Comparison of ENCODE assay signal across 23 cellular contexts in the genomic region with DNA sequence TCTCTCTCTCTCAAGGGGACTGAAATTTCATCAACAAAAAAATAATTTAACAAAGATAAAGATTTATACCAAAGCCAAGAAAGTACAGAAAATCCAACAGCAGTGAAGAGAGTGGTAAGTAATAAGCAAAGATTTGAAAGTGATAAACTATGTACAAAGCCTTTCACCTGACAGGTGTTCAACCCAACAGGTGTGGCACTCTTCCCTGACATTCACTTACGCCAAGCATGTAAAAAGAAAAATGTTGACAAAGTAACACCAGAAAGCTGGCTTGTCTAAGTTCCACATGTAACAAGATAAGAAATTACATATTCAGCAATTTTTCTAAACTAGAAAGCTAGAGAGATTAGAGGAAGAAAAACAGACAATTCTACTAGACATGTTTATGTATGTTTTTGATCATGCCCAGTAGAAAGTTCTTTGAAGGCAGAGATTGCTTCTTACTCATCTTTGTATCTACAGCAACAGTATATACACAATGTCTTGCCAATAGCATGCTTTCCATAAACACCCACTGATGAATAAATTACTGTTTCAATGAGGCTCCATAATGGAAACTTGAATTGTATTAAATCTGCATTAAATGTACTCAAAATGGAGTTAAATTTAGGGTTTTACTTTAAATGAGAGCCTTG.
A peak's percentile ranks its signal among the peaks of the same experiment; 100 is the strongest.
DNase-seq lines count a peak whose midpoint lies in the region; ATAC-seq, FAIRE-seq and TF ChIP-seq lines count a peak whose summit lies in the region.
"Had no signal": no experiment of that assay in that cellular context is flagged by ENCODE, and none has a peak within 500 bp of the region (broad histone marks: within the 10 kb centered on the region; RNA-seq: fewer than 3 reads in every experiment).

No MANE protein-coding gene starts in this region.

- H3F3A ChIP-seq in smooth muscle cell (ENCODE audit: low read depth): peaks cover 14% of the 10 kb centered on the region

- no peak overlapping the region for H2AFZ ChIP-seq in smooth muscle cell (ENCODE audit: low read depth)
- H2AFZ ChIP-seq: neural progenitor cell had no signal

- H3K4me1 ChIP-seq in smooth muscle cell (ENCODE audit: low read depth): peaks cover 7% of the 10 kb centered on the region
- H3K4me1 ChIP-seq: thyroid gland had no signal

- no peaks in the 10 kb centered on the region for H3K27me3 ChIP-seq in bronchial epithelial cell (ENCODE audit: control insufficient read depth, insufficient read depth, low read length)
- no peaks in the 10 kb centered on the region for H3K27me3 ChIP-seq in smooth muscle cell (ENCODE audit: low read depth)
- H3K27me3 ChIP-seq: neural progenitor cell, thyroid gland had no signal

- no peaks in the 10 kb centered on the region for H3K79me2 ChIP-seq in smooth muscle cell (ENCODE audit: low read depth)

- H3K27ac ChIP-seq in smooth muscle cell (ENCODE audit: low read depth): peak overlapping the region; percentile 74
- H3K27ac ChIP-seq: KMS-11, neural progenitor cell, thyroid gland had no signal

- H3K36me3 Mint-ChIP-seq in activated naive CD8-positive, alpha-beta T cell treated with anti-CD3 and anti-CD28 coated beads, Interleukin-2, amount 50 U/mL, for 24 hours (ENCODE audit: low read depth): no peaks in the 10 kb centered on the region
- H3K36me3 Mint-ChIP-seq: activated naive CD8-positive, alpha-beta T cell treated with anti-CD3 and anti-CD28 coated beads for 36 hours; CD4-positive, CD25-positive, alpha-beta regulatory T cell had no signal

- H3K4me3 ChIP-seq in LNCaP clone FGC (ENCODE audit: low read depth, low read length) (no peak overlapping the region), bronchial epithelial cell (ENCODE audit: low read depth, low read length) (no peak overlapping the region), smooth muscle cell (no peak overlapping the region)
- H3K4me3 ChIP-seq: neural progenitor cell, thyroid gland had no signal

- no peak overlapping the region for H3K9ac ChIP-seq in smooth muscle cell (ENCODE audit: low read depth)
- H3K9ac ChIP-seq: KMS-11, neural progenitor cell had no signal

- no peaks in the 10 kb centered on the region for H3K9me3 ChIP-seq in smooth muscle cell (replicated peaks; ENCODE audit: low read depth)
- H3K9me3 ChIP-seq: thyroid gland had no signal

- TF ChIP-seq CTCF in LNCaP clone FGC (IDR thresholded peaks at IDR 0.05; ENCODE audit: control insufficient read depth, extremely low read depth, insufficient read depth): no peak
- TF ChIP-seq CTCF in bronchial epithelial cell (IDR thresholded peaks at IDR 0.05; ENCODE audit: insufficient read depth, low read length, severe bottlenecking): no peak
- TF ChIP-seq CTCF in smooth muscle cell (IDR thresholded peaks at IDR 0.05; ENCODE audit: borderline replicate concordance, insufficient read depth, poor library complexity, severe bottlenecking): no peak

- no peaks in the 10 kb centered on the region for H3K9me3 Mint-ChIP-seq in activated naive CD8-positive, alpha-beta T cell treated with anti-CD3 and anti-CD28 coated beads, Interleukin-2, amount 50 U/mL, for 24 hours
- H3K9me3 Mint-ChIP-seq: activated naive CD8-positive, alpha-beta T cell treated with anti-CD3 and anti-CD28 coated beads for 36 hours; stimulated activated naive CD8-positive, alpha-beta T cell treated with anti-CD3 and anti-CD28 coated beads, Interleukin-15, amount 100 ng/mL, for 72 hours had no signal

- DNase-seq in LNCaP clone FGC (ENCODE audit: low read depth): peak; percentile 39
- peak; percentile 15 for DNase-seq in bronchial epithelial cell (ENCODE audit: low read depth)
- DNase-seq in iris pigment epithelial cell (ENCODE audit: low read depth): peak; percentile 41
- no peak for DNase-seq in smooth muscle cell (lab: John Stamatoyannopoulos, UW; ENCODE audit: unreplicated experiment)
- no peak for DNase-seq in HTR-8/SVneo (ENCODE audit: insufficient read length, low spot score)
- DNase-seq in NCI-H1048 (lab: John Stamatoyannopoulos, UW): no peak
- no peak for DNase-seq in NCI-H1105 treated with DMSO at 0.1 percent for 48 hours (lab: John Stamatoyannopoulos, UW)
- no peak for DNase-seq in activated naive CD8-positive, alpha-beta T cell treated with anti-CD3 and anti-CD28 coated beads, Interleukin-2, amount 50 U/mL, for 24 hours
- DNase-seq: activated CD4-positive, alpha-beta T cell treated with anti-CD3 and anti-CD28 coated beads, Interleukin-2, amount 50 U/mL, for 1 hour; activated naive CD8-positive, alpha-beta T cell treated with anti-CD3 and anti-CD28 coated beads for 36 hours; CD4-positive, CD25-positive, alpha-beta regulatory T cell; DMS 273 treated with DMSO at 0.1 percent for 48 hours; hypothalamus; islet precursor cell; MV-4-11; NCI-H187 treated with DMSO at 0.1 percent for 48 hours; NCI-H82; stimulated activated naive CD8-positive, alpha-beta T cell treated with anti-CD3 and anti-CD28 coated beads, Interleukin-15, amount 100 ng/mL, for 72 hours; thyroid gland had no signal

- ATAC-seq in activated naive CD8-positive, alpha-beta T cell treated with anti-CD3 and anti-CD28 coated beads, Interleukin-2, amount 50 U/mL, for 24 hours: no peak
- ATAC-seq: SK-N-SH treated with all-trans-retinoic acid at 6 μM for 48 hours; stimulated activated naive CD8-positive, alpha-beta T cell treated with anti-CD3 and anti-CD28 coated beads, Interleukin-15, amount 100 ng/mL, for 72 hours had no signal

- 54% methylated on average over 1 of the region's 1 CpG for whole genome bisulfite sequencing in smooth muscle cell (ENCODE audit: low lambda C conversion rate)

- H3K36me3 ChIP-seq in bronchial epithelial cell (ENCODE audit: control insufficient read depth, insufficient read depth, low read length) (peaks cover 2% of the 10 kb centered on the region), smooth muscle cell (ENCODE audit: low read depth) (no peaks in the 10 kb centered on the region)
- H3K36me3 ChIP-seq: neural progenitor cell, thyroid gland had no signal

- FAIRE-seq in bronchial epithelial cell (lab: Jason Lieb, UNC) (no peak), HTR-8/SVneo (lab: Jason Lieb, UNC) (no peak)
- FAIRE-seq: frontal cortex had no signal

- H3K4me2 ChIP-seq in smooth muscle cell: peak overlapping the region; percentile 26
- H3K4me2 ChIP-seq: KMS-11, neural progenitor cell had no signal

- H3K27me3 Mint-ChIP-seq in activated naive CD8-positive, alpha-beta T cell treated with anti-CD3 and anti-CD28 coated beads, Interleukin-2, amount 50 U/mL, for 24 hours: peaks cover 2% of the 10 kb centered on the region
- H3K27me3 Mint-ChIP-seq: activated naive CD8-positive, alpha-beta T cell treated with anti-CD3 and anti-CD28 coated beads for 36 hours; CD4-positive, CD25-positive, alpha-beta regulatory T cell; stimulated activated naive CD8-positive, alpha-beta T cell treated with anti-CD3 and anti-CD28 coated beads, Interleukin-15, amount 100 ng/mL, for 72 hours had no signal

- H3K27ac Mint-ChIP-seq in activated naive CD8-positive, alpha-beta T cell treated with anti-CD3 and anti-CD28 coated beads, Interleukin-2, amount 50 U/mL, for 24 hours: no peak overlapping the region
- H3K27ac Mint-ChIP-seq: activated naive CD8-positive, alpha-beta T cell treated with anti-CD3 and anti-CD28 coated beads for 36 hours; CD4-positive, CD25-positive, alpha-beta regulatory T cell; neural progenitor cell; stimulated activated naive CD8-positive, alpha-beta T cell treated with anti-CD3 and anti-CD28 coated beads, Interleukin-15, amount 100 ng/mL, for 72 hours had no signal

- no peaks in the 10 kb centered on the region for H3K4me1 Mint-ChIP-seq in activated naive CD8-positive, alpha-beta T cell treated with anti-CD3 and anti-CD28 coated beads, Interleukin-2, amount 50 U/mL, for 24 hours
- H3K4me1 Mint-ChIP-seq: activated naive CD8-positive, alpha-beta T cell treated with anti-CD3 and anti-CD28 coated beads for 36 hours; CD4-positive, CD25-positive, alpha-beta regulatory T cell; neural progenitor cell; stimulated activated naive CD8-positive, alpha-beta T cell treated with anti-CD3 and anti-CD28 coated beads, Interleukin-15, amount 100 ng/mL, for 72 hours had no signal

- H3K4me3 Mint-ChIP-seq in activated naive CD8-positive, alpha-beta T cell treated with anti-CD3 and anti-CD28 coated beads, Interleukin-2, amount 50 U/mL, for 24 hours: no peak overlapping the region
- H3K4me3 Mint-ChIP-seq: activated naive CD8-positive, alpha-beta T cell treated with anti-CD3 and anti-CD28 coated beads for 36 hours; CD4-positive, CD25-positive, alpha-beta regulatory T cell; neural progenitor cell; stimulated activated naive CD8-positive, alpha-beta T cell treated with anti-CD3 and anti-CD28 coated beads, Interleukin-15, amount 100 ng/mL, for 72 hours had no signal

- no peaks in the 10 kb centered on the region for H4K20me1 ChIP-seq in smooth muscle cell (ENCODE audit: low read depth)

Comparison
In these comparisons a context has a peak if more than half of its experiments do, and no peak if none do; other contexts are left out.
1. DNase-seq: peak in LNCaP clone FGC (single experiment), bronchial epithelial cell (single experiment) and iris pigment epithelial cell (single experiment); none in smooth muscle cell (single experiment), HTR-8/SVneo (single experiment), NCI-H1048 (single experiment), NCI-H1105 treated with DMSO at 0.1 percent for 48 hours (single experiment) and activated naive CD8-positive, alpha-beta T cell treated with anti-CD3 and anti-CD28 coated beads, Interleukin-2, amount 50 U/mL, for 24 hours (single experiment).